In the genomic region with DNA sequence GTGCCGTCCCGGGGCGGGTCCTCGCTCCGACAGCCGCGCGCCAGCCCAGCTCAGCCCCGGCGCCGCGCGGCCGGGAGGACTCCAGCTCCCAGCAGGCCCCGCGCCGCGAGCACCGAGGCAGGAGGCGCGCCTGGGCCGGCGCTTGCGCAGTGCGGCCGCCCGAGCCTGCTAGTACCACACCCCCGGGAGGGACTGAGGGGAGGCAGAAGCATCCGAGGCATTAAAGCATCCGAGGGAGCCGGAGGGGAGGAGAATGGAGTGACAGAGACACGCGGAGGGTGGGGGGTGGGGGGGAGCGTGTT, we compare ENCODE assay signal across 8 cellular contexts. TPM values are rescaled to one million over a fixed set of nuclear protein-coding genes. Genes with fewer than 3 reads are reported as not detected.
DNase-seq lines count a peak whose midpoint lies in the region; ATAC-seq and TF ChIP-seq lines count a peak whose summit lies in the region.

A gene (plus strand): TSS at position 205 of the 302 bp plus-strand sequence. CDS start 347 bp downstream, outside the sequence.

- peak within 1 kb of the TSS; percentile 89 for H3K4me3 Mint-ChIP-seq in activated T-cell treated with anti-CD3 and anti-CD28 coated beads, Interleukin-2, amount 50 U/mL, for 24 hours

- H3K36me3 ChIP-seq in mucosa of rectum (ENCODE audit: control insufficient read depth in 2 of 2, insufficient read depth in 2 of 2, low read length in 2 of 2): no peaks in the 10 kb centered on the region

- TF ChIP-seq RAD21 in Ishikawa (IDR thresholded peaks at IDR 0.05; ENCODE audit: low read depth): no peak

- H3K36me3 Mint-ChIP-seq in activated T-cell treated with anti-CD3 and anti-CD28 coated beads, Interleukin-2, amount 50 U/mL, for 24 hours (ENCODE audit: low read depth): peaks cover 4% of the 10 kb centered on the region

- H3K9ac ChIP-seq in mucosa of rectum (ENCODE audit: low read depth in 1 of 2, low read length in 2 of 2): peak within 1 kb of the TSS; percentile 72 to 80

- no peak for TF ChIP-seq POLR2A in erythroblast (IDR thresholded peaks at IDR 0.05; ENCODE audit: low read length)

- H3K9me3 Mint-ChIP-seq in activated T-cell treated with anti-CD3 and anti-CD28 coated beads, Interleukin-2, amount 50 U/mL, for 24 hours: no peaks in the 10 kb centered on the region

- peak within 1 kb of the TSS; percentile 94 for H3K27ac Mint-ChIP-seq in activated T-cell treated with anti-CD3 and anti-CD28 coated beads, Interleukin-2, amount 50 U/mL, for 24 hours

- no peaks in the 10 kb centered on the region for H3K27me3 Mint-ChIP-seq in activated T-cell treated with anti-CD3 and anti-CD28 coated beads, Interleukin-2, amount 50 U/mL, for 24 hours

- no peak for TF ChIP-seq EP300 in Ishikawa (IDR thresholded peaks at IDR 0.05; ENCODE audit: borderline replicate concordance)

- DNase-seq in DMS 273 treated with DMSO at 0.1 percent for 48 hours (lab: John Stamatoyannopoulos, UW) (peak; percentile 78), erythroblast (lab: John Stamatoyannopoulos, UW) (peak; percentile 95 to 97)
- no peak for DNase-seq in activated T-cell treated with anti-CD3 and anti-CD28 coated beads, Interleukin-2, amount 50 U/mL, for 24 hours
- peak; percentile 93 for DNase-seq in stimulated activated CD8-positive, alpha-beta memory T cell treated with anti-CD3 and anti-CD28 coated beads, Interleukin-4, amount 100 ng/mL, for 48 hours

- H3K27me3 ChIP-seq in mucosa of rectum (ENCODE audit: control insufficient read depth in 2 of 2, insufficient read depth in 2 of 2, low read length in 2 of 2): peaks cover 6% of the 10 kb centered on the region in 2 donors

- H3K4me1 ChIP-seq in mucosa of rectum (ENCODE audit: control insufficient read depth in 2 of 2, insufficient read depth in 2 of 2, low read length in 2 of 2): peaks cover 17 to 21% of the 10 kb centered on the region in 2 donors

- peaks cover 50% of the 10 kb centered on the region for H3K4me1 Mint-ChIP-seq in activated T-cell treated with anti-CD3 and anti-CD28 coated beads, Interleukin-2, amount 50 U/mL, for 24 hours (ENCODE audit: low read depth)

- no peaks in the 10 kb centered on the region for H3K9me3 ChIP-seq in mucosa of rectum (ENCODE audit: control insufficient read depth in 2 of 2, low read length in 2 of 2)

- peak within 1 kb of the TSS; percentile 74 to 85 for H3K4me3 ChIP-seq in mucosa of rectum (ENCODE audit: low read length in 2 of 2)

- H3K27ac ChIP-seq in mucosa of rectum (ENCODE audit: low read depth in 2 of 2, low read length in 2 of 2): peak within 1 kb of the TSS; percentile 91 to 92

- ATAC-seq in GM21576 (IDR thresholded peaks at IDR 0.05; ENCODE audit: unreplicated experiment): peak; percentile 69

TF ChIP-seq in Ishikawa, 13 proteins besides CTCF, POLR2A, EP300 and RAD21:
- TF ChIP-seq, protein P1, sequence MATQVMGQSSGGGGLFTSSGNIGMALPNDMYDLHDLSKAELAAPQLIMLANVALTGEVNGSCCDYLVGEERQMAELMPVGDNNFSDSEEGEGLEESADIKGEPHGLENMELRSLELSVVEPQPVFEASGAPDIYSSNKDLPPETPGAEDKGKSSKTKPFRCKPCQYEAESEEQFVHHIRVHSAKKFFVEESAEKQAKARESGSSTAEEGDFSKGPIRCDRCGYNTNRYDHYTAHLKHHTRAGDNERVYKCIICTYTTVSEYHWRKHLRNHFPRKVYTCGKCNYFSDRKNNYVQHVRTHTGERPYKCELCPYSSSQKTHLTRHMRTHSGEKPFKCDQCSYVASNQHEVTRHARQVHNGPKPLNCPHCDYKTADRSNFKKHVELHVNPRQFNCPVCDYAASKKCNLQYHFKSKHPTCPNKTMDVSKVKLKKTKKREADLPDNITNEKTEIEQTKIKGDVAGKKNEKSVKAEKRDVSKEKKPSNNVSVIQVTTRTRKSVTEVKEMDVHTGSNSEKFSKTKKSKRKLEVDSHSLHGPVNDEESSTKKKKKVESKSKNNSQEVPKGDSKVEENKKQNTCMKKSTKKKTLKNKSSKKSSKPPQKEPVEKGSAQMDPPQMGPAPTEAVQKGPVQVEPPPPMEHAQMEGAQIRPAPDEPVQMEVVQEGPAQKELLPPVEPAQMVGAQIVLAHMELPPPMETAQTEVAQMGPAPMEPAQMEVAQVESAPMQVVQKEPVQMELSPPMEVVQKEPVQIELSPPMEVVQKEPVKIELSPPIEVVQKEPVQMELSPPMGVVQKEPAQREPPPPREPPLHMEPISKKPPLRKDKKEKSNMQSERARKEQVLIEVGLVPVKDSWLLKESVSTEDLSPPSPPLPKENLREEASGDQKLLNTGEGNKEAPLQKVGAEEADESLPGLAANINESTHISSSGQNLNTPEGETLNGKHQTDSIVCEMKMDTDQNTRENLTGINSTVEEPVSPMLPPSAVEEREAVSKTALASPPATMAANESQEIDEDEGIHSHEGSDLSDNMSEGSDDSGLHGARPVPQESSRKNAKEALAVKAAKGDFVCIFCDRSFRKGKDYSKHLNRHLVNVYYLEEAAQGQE (IDR thresholded peaks at IDR 0.05; ENCODE audit: low read depth): no peak
- peak; percentile 54; the same call in 1 of the 2 replicates for TF ChIP-seq TAF1 (IDR thresholded peaks at IDR 0.05; ENCODE audit: low read depth)
- TF ChIP-seq NFIC (IDR thresholded peaks at IDR 0.05): 0 out of 2 replicates have a peak, but pooled peaks have one; percentile 6

TF ChIP-seq in PFSK-1, 5 proteins besides CTCF, POLR2A, EP300 and RAD21:
- TF ChIP-seq FOXP2 (optimal IDR thresholded peaks at IDR 0.05; ENCODE audit: borderline replicate concordance, extremely low read depth, extremely low read length, insufficient read depth): peak; percentile 24
- peak; percentile 68; the same call in 1 of the 2 replicates for TF ChIP-seq TAF1 (IDR thresholded peaks at IDR 0.05; ENCODE audit: borderline replicate concordance, insufficient read depth, low read length)
- peak; percentile 51; the same call in 1 of the 2 replicates for TF ChIP-seq POLR2AphosphoS5 (IDR thresholded peaks at IDR 0.05; ENCODE audit: low read depth, low read length)
- no peak; the same call in 1 of the 2 replicates for TF ChIP-seq SIN3A (IDR thresholded peaks at IDR 0.05; ENCODE audit: borderline replicate concordance, insufficient read depth, low read length)

RNA-seq across cellular contexts. Expression of the gene that starts here (rescaled TPM):
- polyA plus RNA-seq in PFSK-1 (2012; ENCODE audit: insufficient read length, low read depth): 36.5 TPM
